Comparison of ENCODE assay signal across 19 cellular contexts in the genomic region with DNA sequence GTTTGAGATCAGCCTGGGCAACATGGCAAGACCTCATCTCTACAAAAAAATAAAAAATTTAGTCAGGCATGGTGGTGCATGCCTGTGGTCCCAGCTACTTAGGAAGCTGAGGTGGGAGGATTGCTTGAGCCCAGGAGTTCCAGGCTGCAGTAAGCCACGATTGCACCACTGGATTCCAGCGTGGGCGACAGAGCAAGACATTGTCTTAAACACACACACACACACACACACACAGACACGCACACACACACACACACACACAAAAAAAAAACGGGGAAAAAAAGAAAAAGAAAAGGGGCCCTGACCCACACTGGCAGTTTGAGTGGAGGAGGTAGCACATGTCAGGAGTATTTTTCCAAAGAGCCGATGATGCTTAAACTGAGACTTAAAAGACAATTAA.
"Had no signal": no experiment of that assay in that cellular context is flagged by ENCODE, and none has a peak within 500 bp of the region (broad histone marks: within the 10 kb centered on the region; RNA-seq: fewer than 3 reads in every experiment).

No MANE protein-coding gene starts in this region.

- H3K4me1 ChIP-seq: body of pancreas, left ventricle myocardium inferior, thyroid gland had no signal

- DNase-seq: activated CD4-positive, alpha-beta memory T cell treated with anti-CD3 and anti-CD28 coated beads, Interleukin-2, amount 10 ng/mL, durations not matched to agents 7 days and 5 days; activated CD4-positive, alpha-beta T cell treated with anti-CD3 and anti-CD28 coated beads for 4 hours; activated effector memory CD4-positive, alpha-beta T cell treated with Interleukin-2 at 50 U/mL for 16 hours; activated naive CD4-positive, alpha-beta T cell treated with anti-CD3 and anti-CD28 coated beads, Interleukin-2, amount 50 U/mL, for 16 hours; activated T-cell treated with anti-CD3 and anti-CD28 coated beads, Interleukin-2, amount 50 U/mL, for 4 hours; body of pancreas; effector memory CD4-positive, alpha-beta T cell; left ventricle myocardium inferior; mucosa of descending colon; naive thymus-derived CD4-positive, alpha-beta T cell; stimulated activated CD4-positive, alpha-beta T cell treated with anti-CD3 and anti-CD28 coated beads, Interleukin-2, amount 100 ng/mL, for 48 hours; stimulated activated naive B cell treated with anti-CD40 and anti-IgM and Interleukin-4, amounts not matched to agents 10 μg/mL and 1 μg/mL and 100 μg/mL, for 72 hours; T-helper 17 cell; thyroid gland had no signal

- H3K27ac ChIP-seq: body of pancreas, hepatocyte, left ventricle myocardium inferior, neutrophil, thyroid gland had no signal

- H3K36me3 ChIP-seq: left ventricle myocardium inferior, neutrophil, thyroid gland had no signal

- FAIRE-seq: keratinocyte, urothelium cell line had no signal

- H3K27me3 ChIP-seq: body of pancreas, hepatocyte, neutrophil, thyroid gland had no signal

- H3K4me3 ChIP-seq: body of pancreas, hepatocyte, left ventricle myocardium inferior, mucosa of descending colon, thyroid gland had no signal

- ATAC-seq: activated T-cell treated with anti-CD3 and anti-CD28 coated beads, Interleukin-2, amount 50 U/mL, for 4 hours; body of pancreas; mucosa of descending colon; naive thymus-derived CD4-positive, alpha-beta T cell; stimulated activated naive B cell treated with anti-CD40 and anti-IgM and Interleukin-4, amounts not matched to agents 10 μg/mL and 1 μg/mL and 100 μg/mL, for 72 hours; T-helper 17 cell; WTC11 had no signal

- H3K9me3 ChIP-seq: body of pancreas, mucosa of descending colon, neutrophil, thyroid gland had no signal
